ENCODE assay signal across 9 cellular contexts in genomic region chr17:3916825-3917224, GRCh38. TPM values are rescaled to one million over a fixed set of nuclear protein-coding genes. Genes with fewer than 3 reads are reported as not detected.
DNase-seq lines count a peak whose midpoint lies in the region; ATAC-seq and TF ChIP-seq lines count a peak whose summit lies in the region.
"Had no signal": no experiment of that assay in that cellular context is flagged by ENCODE, and none has a peak within 500 bp of the region (broad histone marks: within the 10 kb centered on the region; RNA-seq: fewer than 3 reads in every experiment).

No MANE protein-coding gene starts in this region.

- peaks cover 38% of the 10 kb centered on the region for H3K4me1 Mint-ChIP-seq in T-helper 2 cell treated with Interferon-gamma antibody and Interleukin-4, amounts not matched to agents 5 μg/mL and 100 μg/mL, for 36 hours (ENCODE audit: low read depth)
- peaks cover 69% of the 10 kb centered on the region for H3K4me1 Mint-ChIP-seq in stimulated activated memory B cell treated with anti-CD40 and anti-IgM and Interleukin-4, amounts not matched to agents 10 μg/mL and 1 μg/mL and 100 μg/mL, for 72 hours

- no peak overlapping the region for H3K4me3 ChIP-seq in esophagus muscularis mucosa

- TF ChIP-seq CTCF in esophagus muscularis mucosa (IDR thresholded peaks at IDR 0.05), result no peak

- H3K9me3 Mint-ChIP-seq in T-helper 2 cell treated with Interferon-gamma antibody and Interleukin-4, amounts not matched to agents 5 μg/mL and 100 μg/mL, for 36 hours, result no peaks in the 10 kb centered on the region
- no peaks in the 10 kb centered on the region for H3K9me3 Mint-ChIP-seq in stimulated activated memory B cell treated with anti-CD40 and anti-IgM and Interleukin-4, amounts not matched to agents 10 μg/mL and 1 μg/mL and 100 μg/mL, for 72 hours

- no peaks in the 10 kb centered on the region for H3K9me3 ChIP-seq in esophagus muscularis mucosa

- no peaks in the 10 kb centered on the region for H3K36me3 ChIP-seq in esophagus muscularis mucosa

- POLR2A ChIA-PET in HEK293T (lab: Yijun Ruan, JAX), result no interaction called here

- no peaks in the 10 kb centered on the region for H3K27me3 ChIP-seq in esophagus muscularis mucosa

- peak overlapping the region; percentile 72 for H3K4me3 Mint-ChIP-seq in T-helper 2 cell treated with Interferon-gamma antibody and Interleukin-4, amounts not matched to agents 5 μg/mL and 100 μg/mL, for 36 hours
- peak overlapping the region; percentile 76 for H3K4me3 Mint-ChIP-seq in stimulated activated memory B cell treated with anti-CD40 and anti-IgM and Interleukin-4, amounts not matched to agents 10 μg/mL and 1 μg/mL and 100 μg/mL, for 72 hours

- no peaks in the 10 kb centered on the region for H3K36me3 Mint-ChIP-seq in T-helper 2 cell treated with Interferon-gamma antibody and Interleukin-4, amounts not matched to agents 5 μg/mL and 100 μg/mL, for 36 hours (ENCODE audit: low read depth)
- H3K36me3 Mint-ChIP-seq in stimulated activated memory B cell treated with anti-CD40 and anti-IgM and Interleukin-4, amounts not matched to agents 10 μg/mL and 1 μg/mL and 100 μg/mL, for 72 hours, result no peaks in the 10 kb centered on the region

- no peak for TF ChIP-seq EP300 in esophagus muscularis mucosa (IDR thresholded peaks at IDR 0.05)

- H3K27ac ChIP-seq in esophagus muscularis mucosa (replicated peaks in 1 of 4), result peak overlapping the region; percentile 36 to 82 (median 64)

- peak overlapping the region; percentile 71 for H3K27ac Mint-ChIP-seq in T-helper 2 cell treated with Interferon-gamma antibody and Interleukin-4, amounts not matched to agents 5 μg/mL and 100 μg/mL, for 36 hours
- peak overlapping the region; percentile 91 for H3K27ac Mint-ChIP-seq in stimulated activated memory B cell treated with anti-CD40 and anti-IgM and Interleukin-4, amounts not matched to agents 10 μg/mL and 1 μg/mL and 100 μg/mL, for 72 hours

- intact Hi-C loops in esophagus muscularis mucosa (cut with DNase I), result no loop called here

- TF ChIP-seq POLR2A in esophagus muscularis mucosa (IDR thresholded peaks at IDR 0.05; ENCODE audit: low read depth), result no peak

- DNase-seq in T-helper 2 cell treated with Interferon-gamma antibody and Interleukin-4, amounts not matched to agents 5 μg/mL and 100 μg/mL, for 36 hours (ENCODE audit: low spot score), result no peak
- DNase-seq in T-helper 2 cell (no peak), OCI-M1 (lab: John Stamatoyannopoulos, UW) (peak; percentile 61), esophagus muscularis mucosa (ENCODE audit: extremely low spot score) (no peak), HEK293T (ENCODE audit: extremely low spot score) (no peak), NCI-H226 (no peak), NCI-H510A (lab: John Stamatoyannopoulos, UW) (no peak)
- DNase-seq: NCI-H2171 had no signal

- H3K27me3 Mint-ChIP-seq in T-helper 2 cell treated with Interferon-gamma antibody and Interleukin-4, amounts not matched to agents 5 μg/mL and 100 μg/mL, for 36 hours (ENCODE audit: low read depth), result no peaks in the 10 kb centered on the region
- H3K27me3 Mint-ChIP-seq in stimulated activated memory B cell treated with anti-CD40 and anti-IgM and Interleukin-4, amounts not matched to agents 10 μg/mL and 1 μg/mL and 100 μg/mL, for 72 hours, result no peaks in the 10 kb centered on the region

- peaks cover 16 to 60% (median 47%) of the 10 kb centered on the region in 4 donors for H3K4me1 ChIP-seq in esophagus muscularis mucosa

- 89% methylated on average over 5 of the region's 10 CpGs for WGBS in esophagus muscularis mucosa

- no peak for ATAC-seq in stimulated activated memory B cell treated with anti-CD40 and anti-IgM and Interleukin-4, amounts not matched to agents 10 μg/mL and 1 μg/mL and 100 μg/mL, for 72 hours

- CTCF ChIA-PET in HEK293T (lab: Yijun Ruan, JAX), result interaction anchor here (1.2 to 1.8 kb wide), 3 partner anchors 71 to 179 kb away, joined by 3 to 8 read pairs (median 4); partner anchors contain the start of gene NCBP3

TF ChIP-seq in HEK293T, 16 proteins besides CTCF, POLR2A, EP300 and RAD21:
- TF ChIP-seq SUZ12 (IDR thresholded peaks at IDR 0.05), result no peak
- TF ChIP-seq TARDBP (IDR thresholded peaks at IDR 0.05), result no peak

RNA-seq across cellular contexts. Expression of gene P2RX1, which starts 0.6 kb away (rescaled TPM):
- 10 to 100 TPM in 2 of 4 donors, 1 to 10 TPM in 2; 3.7 to 26.0 (median 10.2) TPM for total RNA-seq in esophagus muscularis mucosa

RNA-seq across cellular contexts. Expression of gene CAMKK1, which starts 24.0 kb away (rescaled TPM):
- 1 to 10 TPM; 2.9 to 8.8 (median 4.4) TPM for total RNA-seq in esophagus muscularis mucosa

RNA-seq across cellular contexts. Expression of gene ATP2A3, which starts 47.4 kb away (rescaled TPM):
- total RNA-seq in esophagus muscularis mucosa, result 10 to 100 TPM; 17.9 to 35.4 (median 24.8) TPM
